8 cellular contexts compared by ENCODE assay signal in the genomic region with DNA sequence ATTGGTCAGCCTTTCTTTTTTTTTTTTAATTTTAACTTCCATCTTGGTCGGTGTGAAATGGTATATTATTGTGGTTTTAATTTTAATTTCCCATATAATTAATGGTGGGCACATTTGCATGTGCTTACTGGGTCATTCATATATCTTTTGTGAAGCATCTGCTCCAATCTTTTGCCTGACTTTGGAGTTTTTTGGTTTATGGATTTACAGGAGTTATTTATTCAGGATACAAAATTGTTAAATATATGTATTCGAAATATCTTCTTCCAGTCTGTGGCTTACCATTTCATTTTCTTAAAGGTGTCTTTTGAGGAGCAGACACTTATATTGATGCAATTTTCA. TPM values are rescaled to one million over a fixed set of nuclear protein-coding genes. Genes with fewer than 3 reads are reported as not detected.
DNase-seq lines count a peak whose midpoint lies in the region; ATAC-seq and TF ChIP-seq lines count a peak whose summit lies in the region.

No MANE protein-coding gene starts in this region.

- DNase-seq in CD4-positive, alpha-beta memory T cell = no peak
- no peak for DNase-seq in endodermal cell
- no peak for DNase-seq in activated CD4-positive, CD25-positive, alpha-beta regulatory T cell (lab: John Stamatoyannopoulos, UW)
- no peak for DNase-seq in 8988T
- no peak for DNase-seq in central memory CD4-positive, alpha-beta T cell

- peak overlapping the region; percentile 94 for H3K27ac ChIP-seq in CD4-positive, alpha-beta memory T cell (ENCODE audit: low read depth, low read length)
- no peak overlapping the region for H3K27ac ChIP-seq in OCI-LY3 (ENCODE audit: low read length)
- no peak overlapping the region for H3K27ac ChIP-seq in endodermal cell (ENCODE audit: low read depth, low read length)
- peak overlapping the region; percentile 89 for H3K27ac ChIP-seq in neutrophil

- no peaks in the 10 kb centered on the region for H3K79me2 ChIP-seq in OCI-LY3 (ENCODE audit: low read length)

- intact Hi-C loops in CD4-positive, alpha-beta memory T cell (cut with micrococcal nuclease) = loop anchor here (1.0 to 5.0 kb wide), 6 partner anchors 16 to 147 kb away; a partner anchor contains a TSS

- WGBS in endodermal cell (ENCODE audit: insufficient coverage in 1 of 2, insufficient read length in 1 of 2), 2 experiments = 80 to 100% methylated on average over 1 of the region's 2 CpGs

- H3K27ac Mint-ChIP-seq in CD4-positive, alpha-beta memory T cell = peak overlapping the region; percentile 93 to 98 (median 97)
- no peak overlapping the region for H3K27ac Mint-ChIP-seq in endodermal cell

- peak overlapping the region; percentile 93; the same call in 1 of the 2 replicates for H2AFZ ChIP-seq in OCI-LY3 (ENCODE audit: low read depth, low read length)

- no peaks in the 10 kb centered on the region for H3K9me3 Mint-ChIP-seq in CD4-positive, alpha-beta memory T cell
- peaks cover 46% of the 10 kb centered on the region for H3K9me3 Mint-ChIP-seq in endodermal cell

- no peak for ATAC-seq in HG03378 (IDR thresholded peaks at IDR 0.05; ENCODE audit: unreplicated experiment)

- peak overlapping the region; percentile 91 to 99 (median 97) for H3K4me3 Mint-ChIP-seq in CD4-positive, alpha-beta memory T cell
- H3K4me3 Mint-ChIP-seq in endodermal cell = peak overlapping the region; percentile 87

- POLR2A ChIA-PET in CD4-positive, alpha-beta memory T cell (lab: Charles Lee; ENCODE audit: partially characterized antibody) = interaction anchor here (0.7 to 4.1 kb wide), 6 partner anchors 18 to 499 kb away, joined by 3 to 62 read pairs (median 25); a partner anchor contains a TSS

- peaks cover 36 to 65% (median 48%) of the 10 kb centered on the region in 4 donors for H3K4me1 Mint-ChIP-seq in CD4-positive, alpha-beta memory T cell
- H3K4me1 Mint-ChIP-seq in endodermal cell = peaks cover 6% of the 10 kb centered on the region

- H3K4me3 ChIP-seq in CD4-positive, alpha-beta memory T cell (ENCODE audit: low read length in 2 of 2) = peak overlapping the region; percentile 78 to 93
- peak overlapping the region; percentile 88 for H3K4me3 ChIP-seq in OCI-LY3 (ENCODE audit: low read length)
- H3K4me3 ChIP-seq in endodermal cell (ENCODE audit: low read length) = peak overlapping the region; percentile 89
- H3K4me3 ChIP-seq in neutrophil (ENCODE audit: low read depth in 1 of 2, low read length in 1 of 2) = peak overlapping the region; percentile 80 to 81

- H3K27me3 Mint-ChIP-seq in CD4-positive, alpha-beta memory T cell = no peaks in the 10 kb centered on the region
- peaks cover 14% of the 10 kb centered on the region for H3K27me3 Mint-ChIP-seq in endodermal cell (ENCODE audit: insufficient read depth)

- peaks cover 44% of the 10 kb centered on the region for H3K4me1 ChIP-seq in CD4-positive, alpha-beta memory T cell (ENCODE audit: insufficient read depth, low read length)
- H3K4me1 ChIP-seq in OCI-LY3 (ENCODE audit: low read length) = peaks cover 9% of the 10 kb centered on the region
- H3K4me1 ChIP-seq in endodermal cell (ENCODE audit: control insufficient read depth, insufficient read depth, low read length) = no peaks in the 10 kb centered on the region
- H3K4me1 ChIP-seq in neutrophil (ENCODE audit: control insufficient read depth in 1 of 2, insufficient read depth in 1 of 2, low read depth in 1 of 2, low read length in 1 of 2) = peaks cover 22 to 25% of the 10 kb centered on the region in 2 experiments

- peaks cover 14 to 23% of the 10 kb centered on the region in 2 donors for H3K36me3 Mint-ChIP-seq in CD4-positive, alpha-beta memory T cell
- H3K36me3 Mint-ChIP-seq in endodermal cell (ENCODE audit: low read depth) = peaks cover 46% of the 10 kb centered on the region

- H3K4me2 ChIP-seq in OCI-LY3 (ENCODE audit: low read length) = peak overlapping the region; percentile 93

- H3K36me3 ChIP-seq in CD4-positive, alpha-beta memory T cell (ENCODE audit: insufficient read depth, low read length) = no peaks in the 10 kb centered on the region
- H3K36me3 ChIP-seq in OCI-LY3 (replicated peaks; ENCODE audit: low read depth, low read length) = no peaks in the 10 kb centered on the region
- H3K36me3 ChIP-seq in endodermal cell (ENCODE audit: control insufficient read depth, insufficient read depth, low read length) = no peaks in the 10 kb centered on the region
- no peaks in the 10 kb centered on the region for H3K36me3 ChIP-seq in neutrophil

- H4K20me1 ChIP-seq in OCI-LY3 (ENCODE audit: insufficient read depth, low read length) = no peaks in the 10 kb centered on the region

- H3K9ac ChIP-seq in OCI-LY3 (ENCODE audit: low read length) (peak overlapping the region; percentile 69), endodermal cell (ENCODE audit: extremely low read depth, low read length, poor library complexity, severe bottlenecking) (peak overlapping the region; percentile 59)

- H3K27me3 ChIP-seq in CD4-positive, alpha-beta memory T cell (ENCODE audit: insufficient read depth, low read length) = no peaks in the 10 kb centered on the region
- H3K27me3 ChIP-seq in OCI-LY3 (ENCODE audit: low read depth, low read length) = no peaks in the 10 kb centered on the region
- H3K27me3 ChIP-seq in endodermal cell (ENCODE audit: control insufficient read depth, insufficient read depth, low read length, poor library complexity, severe bottlenecking) = peaks cover 10% of the 10 kb centered on the region
- no peaks in the 10 kb centered on the region for H3K27me3 ChIP-seq in neutrophil

- no peaks in the 10 kb centered on the region for H3K9me3 ChIP-seq in CD4-positive, alpha-beta memory T cell (ENCODE audit: control insufficient read depth in 1 of 2, low read length in 2 of 2)
- no peaks in the 10 kb centered on the region for H3K9me3 ChIP-seq in OCI-LY3 (ENCODE audit: insufficient read depth, low read length)
- H3K9me3 ChIP-seq in endodermal cell (ENCODE audit: control insufficient read depth, low read length) = peaks cover 44% of the 10 kb centered on the region
- H3K9me3 ChIP-seq in neutrophil = no peaks in the 10 kb centered on the region

- CTCF ChIA-PET in CD4-positive, alpha-beta memory T cell (lab: Charles Lee; ENCODE audit: partially characterized antibody) = interaction anchor here (0.8 to 6.4 kb wide), 27 partner anchors 8 to 459 kb away, joined by 3 to 133 read pairs (median 7); a partner anchor contains a TSS

- TF ChIP-seq CTCF in OCI-LY3 (IDR thresholded peaks at IDR 0.05; ENCODE audit: low read depth, low read length) (no peak), endodermal cell (conservative IDR thresholded peaks at IDR 0.05) (no peak), neutrophil (IDR thresholded peaks at IDR 0.05) (no peak)

RNA-seq across cellular contexts. Expression of a gene that starts 0.7 kb away (rescaled TPM):
- 10 to 100 TPM; 29.0 to 32.0 TPM for total RNA-seq in CD4-positive, alpha-beta memory T cell
- polyA plus RNA-seq in CD4-positive, alpha-beta memory T cell = 10 to 100 TPM; 19.4 to 22.1 TPM
- total RNA-seq in endodermal cell = 10 to 100 TPM in 1 of 2 donors, 1 to 10 TPM in 1; 8.3 to 12.6 TPM
- polyA plus RNA-seq in endodermal cell (2013, experiment 1 of 2) = 4.5 TPM
- 4.8 TPM for polyA plus RNA-seq in endodermal cell (2013, experiment 2 of 2)

RNA-seq across cellular contexts. Expression of a gene that starts 25.4 kb away (rescaled TPM):
- 10 to 100 TPM; 32.1 to 37.8 TPM for total RNA-seq in CD4-positive, alpha-beta memory T cell
- polyA plus RNA-seq in CD4-positive, alpha-beta memory T cell = 100 to 1,000 TPM in 1 of 2 donors, 10 to 100 TPM in 1; 42.4 to 115 TPM
- total RNA-seq in endodermal cell = 10 to 100 TPM; 14.0 to 18.4 TPM
- polyA plus RNA-seq in endodermal cell (2013, experiment 1 of 2) = 29.8 TPM
- 29.0 TPM for polyA plus RNA-seq in endodermal cell (2013, experiment 2 of 2)

RNA-seq across cellular contexts. Expression of a gene that starts 25.7 kb away (rescaled TPM):
- 10 to 100 TPM; 24.1 to 24.6 TPM for total RNA-seq in CD4-positive, alpha-beta memory T cell
- 10 to 100 TPM; 24.4 to 32.4 TPM for polyA plus RNA-seq in CD4-positive, alpha-beta memory T cell
- 10 to 100 TPM; 25.4 to 29.5 TPM for total RNA-seq in endodermal cell
- polyA plus RNA-seq in endodermal cell (2013, experiment 1 of 2) = 19.8 TPM
- 20.2 TPM for polyA plus RNA-seq in endodermal cell (2013, experiment 2 of 2)

RNA-seq across cellular contexts. Expression of a gene that starts 46.3 kb away (rescaled TPM):
- 10 to 100 TPM; 18.2 to 21.0 TPM for total RNA-seq in CD4-positive, alpha-beta memory T cell
- 10 to 100 TPM; 65.4 to 83.7 TPM for polyA plus RNA-seq in CD4-positive, alpha-beta memory T cell
- total RNA-seq in endodermal cell = 10 to 100 TPM; 48.8 to 54.9 TPM
- polyA plus RNA-seq in endodermal cell (2013, experiment 1 of 2) = 71.7 TPM
- polyA plus RNA-seq in endodermal cell (2013, experiment 2 of 2) = 81.6 TPM

Comparison
In these comparisons a context has a peak if more than half of its experiments do, and no peak if none do; other contexts are left out.
1. H3K27ac ChIP-seq: peak in CD4-positive, alpha-beta memory T cell (single experiment) and neutrophil (single experiment); none in OCI-LY3 (single experiment) and endodermal cell (single experiment).
2. Peak in every context shown above with its lines, with median percentiles within 50 percentile points of each other: H3K4me3 ChIP-seq.